Comparison of ENCODE assay signal across 8 cellular contexts in genomic region chr7:5594616-5595544, GRCh38. TPM values are rescaled to one million over a fixed set of nuclear protein-coding genes. Genes with fewer than 3 reads are reported as not detected.
A peak's percentile ranks its signal among the peaks of the same experiment; 100 is the strongest.
DNase-seq lines count a peak whose midpoint lies in the region; ATAC-seq, FAIRE-seq and TF ChIP-seq lines count a peak whose summit lies in the region.

No MANE protein-coding gene starts in this region.

- intact Hi-C loops in Panc1 (cut with micrococcal nuclease; ENCODE audit: unreplicated experiment): no loop called here
- intact Hi-C loops in dorsolateral prefrontal cortex (cut with DNase I): no loop called here

- H3K4me3 ChIP-seq in A549 (peak overlapping the region; percentile 78), Panc1 (ENCODE audit: low read depth in 2 of 2, low read length in 2 of 2) (peak overlapping the region; percentile 84 to 89), dorsolateral prefrontal cortex (peak overlapping the region; percentile 56 to 93 (median 84)), mucosa of stomach (ENCODE audit: low read length) (no peak overlapping the region)

- 7% methylated on average over 31 of the region's 54 CpGs for WGBS in A549 (ENCODE audit: missing lambda C conversion rate)

- no peaks in the 10 kb centered on the region for H3K36me3 ChIP-seq in Panc1 (ENCODE audit: control insufficient read depth, insufficient read depth, low read length)
- H3K36me3 ChIP-seq in mucosa of stomach (ENCODE audit: control insufficient read depth, insufficient read depth, low read length): no peaks in the 10 kb centered on the region

- H3K4me1 ChIP-seq in A549 (peaks cover 58% of the 10 kb centered on the region), Panc1 (ENCODE audit: control insufficient read depth, insufficient read depth, low read length) (peaks cover 72% of the 10 kb centered on the region), mucosa of stomach (ENCODE audit: control insufficient read depth, insufficient read depth, low read length) (peaks cover 31% of the 10 kb centered on the region)

- DNase-seq in A549 (ENCODE audit: low read depth in 1 of 2, low spot score in 1 of 2) (peak in 1 of 2 experiments; percentile 57), GM10266 (ENCODE audit: extremely low spot score) (peak; percentile 64), Panc1 (ENCODE audit: low read depth, low spot score) (peak; percentile 30), dorsolateral prefrontal cortex (peak in 1 of 10 donors; percentile 64)

- no peak for FAIRE-seq in A549 (lab: Jason Lieb, UNC)

- no peak; a peak in 1 of 5 replicates for TF ChIP-seq RAD21 in A549 (conservative IDR thresholded peaks at IDR 0.05 in 1 of 2, IDR thresholded peaks at IDR 0.05 in 1 of 2)

- no peak for TF ChIP-seq POLR2A in A549 (IDR thresholded peaks at IDR 0.05; ENCODE audit: low read length)

- POLR2A ChIA-PET in A549 (lab: Yijun Ruan, JAX) (interaction anchor here (0.9 kb wide), 1 partner anchor 15 kb away, joined by 4 read pairs; no protein-coding TSS in a partner anchor), Panc1 (lab: Charles Lee) (interaction anchor here (0.6 kb wide), 1 partner anchor 68 kb away, joined by 4 read pairs; no protein-coding TSS in a partner anchor)

- H3K27me3 ChIP-seq in Panc1 (ENCODE audit: control insufficient read depth, insufficient read depth, low read length) (no peaks in the 10 kb centered on the region), dorsolateral prefrontal cortex (no peaks in the 10 kb centered on the region), mucosa of stomach (ENCODE audit: control insufficient read depth, insufficient read depth, low read length) (peaks cover 57% of the 10 kb centered on the region)

- no peak for ATAC-seq in A549
- no peak for ATAC-seq in Panc1
- no peak for ATAC-seq in GM21381 (IDR thresholded peaks at IDR 0.05; ENCODE audit: unreplicated experiment)
- no peak for ATAC-seq in HG03571 (IDR thresholded peaks at IDR 0.05; ENCODE audit: unreplicated experiment)
- no peak for ATAC-seq in HG02884 (IDR thresholded peaks at IDR 0.05; ENCODE audit: unreplicated experiment)

- CTCF ChIA-PET in A549 (lab: Yijun Ruan, JAX): interaction anchor here (0.6 to 2.8 kb wide), 5 partner anchors 17 to 160 kb away, joined by 3 to 12 read pairs (median 5); no protein-coding TSS in a partner anchor
- CTCF ChIA-PET in Panc1 (lab: Charles Lee): interaction anchor here (0.6 to 1.5 kb wide), 3 partner anchors 71 to 202 kb away, joined by 3 to 12 read pairs (median 6); no protein-coding TSS in a partner anchor

- BruUV-seq in Panc1 (replicated peaks; lab: Mats Ljungman, UMichigan): TSS peak; percentile 85

- in situ Hi-C loops in Panc1 (cut with HindIII; ENCODE audit: low pct_unique_long_range_greater_than_20kb, low sequenced_read_pairs): no loop called here

- no peak for TF ChIP-seq EP300 in A549 (IDR thresholded peaks at IDR 0.05)

- TF ChIP-seq CTCF in A549 (IDR thresholded peaks at IDR 0.05) (no peak), GM10266 (IDR thresholded peaks at IDR 0.05; ENCODE audit: control insufficient read depth, insufficient read depth, low read depth, missing control alignments) (no peak), Panc1 (IDR thresholded peaks at IDR 0.05) (no peak), dorsolateral prefrontal cortex (IDR thresholded peaks at IDR 0.05 in 54 of 56, conservative IDR thresholded peaks at IDR 0.05 in 2 of 56; ENCODE audit: low read depth in 1 of 56, partially characterized antibody in 56 of 56) (peak in 4 of 56 donors; percentile 9 to 15 (median 12))

- H3K9me3 ChIP-seq in A549: no peaks in the 10 kb centered on the region
- no peaks in the 10 kb centered on the region for H3K9me3 ChIP-seq in Panc1 (ENCODE audit: control insufficient read depth, insufficient read depth, low read depth, low read length)
- H3K9me3 ChIP-seq in mucosa of stomach (ENCODE audit: control insufficient read depth, low read length): no peaks in the 10 kb centered on the region

- peak overlapping the region; percentile 99 for H3K4me2 ChIP-seq in A549

- H3K9ac ChIP-seq in mucosa of stomach (ENCODE audit: low read length): peak overlapping the region; percentile 39

- H3K27ac ChIP-seq in A549 (peak overlapping the region; percentile 90 to 98), Panc1 (ENCODE audit: low read length) (peak overlapping the region; percentile 95), dorsolateral prefrontal cortex (peak overlapping the region; percentile 69 to 99 (median 93))

TF ChIP-seq in A549, 52 proteins besides CTCF, POLR2A, EP300 and RAD21:
- TF ChIP-seq HDAC2 (IDR thresholded peaks at IDR 0.05) (peak; percentile 28; the same call in 1 of the 2 replicates), ZNF302 (CRISPR knock-in tag; IDR thresholded peaks at IDR 0.05) (no peak), MAX (IDR thresholded peaks at IDR 0.05) (peak; percentile 32), NR3C1 (IDR thresholded peaks at IDR 0.05) (no peak), MYC (IDR thresholded peaks at IDR 0.05; ENCODE audit: borderline replicate concordance, low read length) (no peak), REST (IDR thresholded peaks at IDR 0.05) (no peak), E2F6 (IDR thresholded peaks at IDR 0.05; ENCODE audit: borderline replicate concordance, low read depth) (0 out of 2 replicates have a peak, but pooled peaks have one; percentile 3), PHF8 (IDR thresholded peaks at IDR 0.05; ENCODE audit: borderline replicate concordance, low read depth) (0 out of 2 replicates have a peak, but pooled peaks have one; percentile 32), ZSCAN20 (CRISPR knock-in tag; IDR thresholded peaks at IDR 0.05) (no peak), ZFP36 (IDR thresholded peaks at IDR 0.05; ENCODE audit: borderline replicate concordance, partially characterized antibody) (peak; percentile 71)

RNA-seq across cellular contexts. Expression of gene FSCN1, which starts 2.3 kb away (rescaled TPM):
- polyA plus RNA-seq in A549 (2011; rRNA removed): 39.1 and 50.6 TPM in 2 replicates
- polyA plus RNA-seq in A549 (2012; cell fraction: cytosol; rRNA removed): 139 and 218 TPM in 2 replicates
- polyA plus RNA-seq in A549 (2012; cell fraction: nucleus; rRNA removed): 193 and 320 TPM in 2 replicates
- 165 to 184 TPM (median 171 TPM) in 3 replicates for polyA plus RNA-seq in A549 (2017; fragmentation: RNase III; extraction: RNeasy Plus Mini Kit Qiagen cat#74134 plus additional on column Dnase treatment)
- polyA minus RNA-seq in A549 (2011; rRNA and poly(A)+ RNA removed): 37.2 and 59.3 TPM in 2 replicates
- total RNA-seq in Panc1 (2021; ENCODE audit: unreplicated experiment): 327 TPM
- polyA plus RNA-seq in Panc1 (2012; ENCODE audit: insufficient read length): 487 TPM
- 100 to 1,000 TPM in 118 of 120 experiments, 10 to 100 TPM in 2; 87.7 to 275 (median 145) TPM for total RNA-seq in dorsolateral prefrontal cortex
